Comparison of ENCODE assay signal across 10 cellular contexts in the genomic region with DNA sequence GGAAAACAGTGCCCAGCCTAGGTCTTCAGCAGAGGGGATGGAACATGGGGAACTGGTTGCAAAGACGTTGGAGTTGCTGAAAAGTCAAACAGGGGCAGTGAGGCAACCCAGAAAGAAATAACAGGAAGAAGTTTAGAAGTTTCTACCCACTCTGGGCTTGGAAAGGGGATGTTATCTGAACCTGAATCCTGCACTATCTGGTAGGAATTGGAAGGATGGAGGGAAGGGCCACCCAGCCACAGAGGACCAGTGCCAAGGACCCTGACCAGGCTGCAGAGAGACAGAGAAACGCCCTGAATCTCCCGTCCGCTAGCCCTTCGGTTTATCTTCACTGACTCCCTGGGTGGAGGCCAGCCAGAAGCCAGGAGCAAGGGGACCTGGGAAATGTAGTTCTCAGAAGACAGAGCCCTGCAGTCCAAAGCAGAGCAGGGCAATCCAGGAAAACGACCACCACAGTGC.
A peak's percentile ranks its signal among the peaks of the same experiment; 100 is the strongest.
DNase-seq lines count a peak whose midpoint lies in the region; ATAC-seq and TF ChIP-seq lines count a peak whose summit lies in the region.
"Had no signal": no experiment of that assay in that cellular context is flagged by ENCODE, and none has a peak within 500 bp of the region (broad histone marks: within the 10 kb centered on the region; RNA-seq: fewer than 3 reads in every experiment).

No MANE protein-coding gene starts in this region.

- H3K27me3 ChIP-seq in HL-60 (ENCODE audit: insufficient read depth, poor library complexity, severe bottlenecking) (no peaks in the 10 kb centered on the region), left ventricle myocardium inferior (ENCODE audit: low read depth) (no peaks in the 10 kb centered on the region), skeletal muscle satellite cell (ENCODE audit: control insufficient read depth, insufficient read depth, low read length) (peaks cover 12% of the 10 kb centered on the region)

- no peaks in the 10 kb centered on the region for H3K9me3 ChIP-seq in left ventricle myocardium inferior (replicated peaks)
- H3K9me3 ChIP-seq in skeletal muscle satellite cell (replicated peaks; ENCODE audit: low read length) = no peaks in the 10 kb centered on the region

- H3K4me3 ChIP-seq in HL-60 (replicated peaks; ENCODE audit: insufficient read depth, low read length) = peak overlapping the region; percentile 30
- H3K4me3 ChIP-seq in left ventricle myocardium inferior = peak overlapping the region; percentile 20
- H3K4me3 ChIP-seq in skeletal muscle satellite cell (ENCODE audit: low read length) = no peak overlapping the region

- H3K4me1 ChIP-seq in left ventricle myocardium inferior (peaks cover 49% of the 10 kb centered on the region), skeletal muscle satellite cell (ENCODE audit: control insufficient read depth, insufficient read depth, low read length) (peaks cover 16% of the 10 kb centered on the region)

- H3K27ac ChIP-seq in HL-60 (replicated peaks) (peak overlapping the region; percentile 99), left ventricle myocardium inferior (replicated peaks) (peak overlapping the region; percentile 90)
- H3K27ac ChIP-seq: KMS-11 had no signal

- H3K4me2 ChIP-seq in skeletal muscle satellite cell (ENCODE audit: low read length) = peak overlapping the region; percentile 41
- H3K4me2 ChIP-seq: KMS-11 had no signal

- ATAC-seq in SK-N-SH treated with all-trans-retinoic acid at 6 μM for 48 hours (peak; percentile 59; the same call in 1 of the 3 replicates), HG03457 (IDR thresholded peaks at IDR 0.05; ENCODE audit: unreplicated experiment) (no peak), esophagus mucosa (no peak), HG02870 (IDR thresholded peaks at IDR 0.05; ENCODE audit: unreplicated experiment) (no peak)
- ATAC-seq: activated naive CD4-positive, alpha-beta T cell treated with anti-CD3 and anti-CD28 coated beads, Interleukin-2, amount 50 U/mL, for 72 hours had no signal

- intact Hi-C loops in left ventricle myocardium inferior (cut with micrococcal nuclease) = no loop called here

- H3K36me3 ChIP-seq in left ventricle myocardium inferior = no peaks in the 10 kb centered on the region
- no peaks in the 10 kb centered on the region for H3K36me3 ChIP-seq in skeletal muscle satellite cell (ENCODE audit: insufficient read depth, low read length)

- peak in 1 of 2 experiments; percentile 79 for DNase-seq in HL-60 (ENCODE audit: low read depth in 1 of 2, low spot score in 1 of 2)
- DNase-seq in left ventricle myocardium inferior = peak; percentile 50
- no peak for DNase-seq in COLO829 (ENCODE audit: low spot score)

- H3K9ac ChIP-seq in skeletal muscle satellite cell (ENCODE audit: low read depth, low read length) = no peak overlapping the region
- H3K9ac ChIP-seq: KMS-11 had no signal

- TF ChIP-seq CTCF in HL-60 (IDR thresholded peaks at IDR 0.05; ENCODE audit: insufficient read depth, low read length) (no peak), left ventricle myocardium inferior (IDR thresholded peaks at IDR 0.05; ENCODE audit: borderline replicate concordance) (no peak)

TF ChIP-seq in SK-N-SH treated with all-trans-retinoic acid at 6 μM for 48 hours, 23 proteins besides CTCF, POLR2A, EP300 and RAD21:
- TF ChIP-seq POU6F1 (CRISPR knock-in tag; IDR thresholded peaks at IDR 0.05; ENCODE audit: borderline replicate concordance, low read depth) = no peak
- no peak for TF ChIP-seq BACH2 (CRISPR knock-in tag; IDR thresholded peaks at IDR 0.05; ENCODE audit: borderline replicate concordance)
- TF ChIP-seq, protein P1, sequence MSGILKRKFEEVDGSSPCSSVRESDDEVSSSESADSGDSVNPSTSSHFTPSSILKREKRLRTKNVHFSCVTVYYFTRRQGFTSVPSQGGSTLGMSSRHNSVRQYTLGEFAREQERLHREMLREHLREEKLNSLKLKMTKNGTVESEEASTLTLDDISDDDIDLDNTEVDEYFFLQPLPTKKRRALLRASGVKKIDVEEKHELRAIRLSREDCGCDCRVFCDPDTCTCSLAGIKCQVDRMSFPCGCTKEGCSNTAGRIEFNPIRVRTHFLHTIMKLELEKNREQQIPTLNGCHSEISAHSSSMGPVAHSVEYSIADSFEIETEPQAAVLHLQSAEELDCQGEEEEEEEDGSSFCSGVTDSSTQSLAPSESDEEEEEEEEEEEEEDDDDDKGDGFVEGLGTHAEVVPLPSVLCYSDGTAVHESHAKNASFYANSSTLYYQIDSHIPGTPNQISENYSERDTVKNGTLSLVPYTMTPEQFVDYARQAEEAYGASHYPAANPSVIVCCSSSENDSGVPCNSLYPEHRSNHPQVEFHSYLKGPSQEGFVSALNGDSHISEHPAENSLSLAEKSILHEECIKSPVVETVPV (CRISPR knock-in tag; IDR thresholded peaks at IDR 0.05) = no peak
TF ChIP-seq in SK-N-SH treated with all-trans-retinoic acid at 6 μM for 48 hours: peak in this region for 0.
